ENCODE assay signal across 12 cellular contexts in the genomic region with DNA sequence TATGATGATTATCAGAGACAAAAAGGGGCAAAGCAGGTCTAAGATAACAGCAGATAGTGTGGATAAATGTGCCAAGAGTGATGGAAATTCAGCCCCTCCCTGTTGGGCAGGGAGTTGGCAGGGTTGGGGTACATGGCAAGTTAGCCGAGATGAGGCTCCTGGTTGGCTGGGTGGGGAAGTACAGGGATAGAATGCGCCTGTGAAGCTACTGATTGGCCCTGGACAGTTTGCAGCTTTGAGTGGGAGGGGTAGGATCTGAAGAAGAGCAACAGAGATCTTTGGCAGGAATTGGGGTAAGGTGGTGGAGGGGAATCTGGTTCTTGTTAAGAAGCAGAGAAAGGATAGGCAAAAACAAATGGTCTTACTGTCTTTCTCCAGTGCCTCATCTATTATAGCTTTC.
DNase-seq lines count a peak whose midpoint lies in the region; ATAC-seq, FAIRE-seq and TF ChIP-seq lines count a peak whose summit lies in the region.
"Had no signal": no experiment of that assay in that cellular context is flagged by ENCODE, and none has a peak within 500 bp of the region (broad histone marks: within the 10 kb centered on the region; RNA-seq: fewer than 3 reads in every experiment).

No MANE protein-coding gene starts in this region.

- H3K9ac ChIP-seq in kidney (ENCODE audit: low read length in 2 of 2) = no peak overlapping the region
- no peak overlapping the region for H3K9ac ChIP-seq in subcutaneous abdominal adipose tissue (ENCODE audit: low read length in 5 of 5)

- CTCF ChIA-PET in HEK293 (lab: Yijun Ruan, JAX) = interaction anchor here (0.7 kb wide), 1 partner anchor 14 kb away, joined by 3 read pairs; no protein-coding TSS in a partner anchor

- no peaks in the 10 kb centered on the region for H3K9me3 Mint-ChIP-seq in activated T-helper 17 cell treated with anti-CD3 and anti-CD28 coated beads, Interleukin-2, amount 50 U/mL, for 72 hours

- H3K27ac Mint-ChIP-seq in activated T-helper 17 cell treated with anti-CD3 and anti-CD28 coated beads, Interleukin-2, amount 50 U/mL, for 72 hours = no peak overlapping the region

- H3K4me3 ChIP-seq in HEK293 (ENCODE audit: low read depth, low read length) = no peak overlapping the region
- no peak overlapping the region for H3K4me3 ChIP-seq in brain microvascular endothelial cell (ENCODE audit: low read depth, low read length)
- H3K4me3 ChIP-seq in kidney (ENCODE audit: low read length in 2 of 2) = no peak overlapping the region
- H3K4me3 ChIP-seq in subcutaneous abdominal adipose tissue (ENCODE audit: low read depth in 1 of 5, low read length in 5 of 5) = peak overlapping the region in 1 of 5 donors; percentile 14

- H3K36me3 ChIP-seq in HEK293 (ENCODE audit: control insufficient read depth in 2 of 2, insufficient read depth in 1 of 2, low read length in 2 of 2) (no peaks in the 10 kb centered on the region), brain microvascular endothelial cell (replicated peaks) (no peaks in the 10 kb centered on the region), kidney (ENCODE audit: control insufficient read depth in 1 of 2, insufficient read depth in 2 of 2, low read length in 2 of 2) (no peaks in the 10 kb centered on the region), subcutaneous abdominal adipose tissue (ENCODE audit: control insufficient read depth in 5 of 5, insufficient read depth in 5 of 5, low read length in 5 of 5) (no peaks in the 10 kb centered on the region)

- peaks cover 24% of the 10 kb centered on the region for H3K27me3 Mint-ChIP-seq in activated T-helper 17 cell treated with anti-CD3 and anti-CD28 coated beads, Interleukin-2, amount 50 U/mL, for 72 hours

- intact Hi-C loops in kidney (cut with DNase I) = no loop called here

- POLR2A ChIA-PET in HEK293 (lab: Yijun Ruan, JAX) = interaction anchor here (0.7 kb wide), 1 partner anchor 698 kb away, joined by 4 read pairs; the partner anchor contains the start of gene ALDH5A1

- H3K27ac ChIP-seq in HEK293 (ENCODE audit: extremely low read depth, low read depth, low read length) (no peak overlapping the region), brain microvascular endothelial cell (peak overlapping the region; percentile 94), kidney (ENCODE audit: low read depth in 2 of 2, low read length in 2 of 2) (peak overlapping the region; percentile 71 to 78), subcutaneous abdominal adipose tissue (ENCODE audit: low read depth, low read length) (peak overlapping the region; percentile 72)

- H3K36me3 Mint-ChIP-seq in activated T-helper 17 cell treated with anti-CD3 and anti-CD28 coated beads, Interleukin-2, amount 50 U/mL, for 72 hours (ENCODE audit: low read depth) = no peaks in the 10 kb centered on the region

- FAIRE-seq in kidney (lab: Jason Lieb, UNC) = no peak

- in situ Hi-C loops in brain microvascular endothelial cell (cut with HindIII; ENCODE audit: low pct_ligation_motif_present, low sequenced_read_pairs) = no loop called here

- H3K4me1 Mint-ChIP-seq in activated T-helper 17 cell treated with anti-CD3 and anti-CD28 coated beads, Interleukin-2, amount 50 U/mL, for 72 hours = no peaks in the 10 kb centered on the region

- H3K27me3 ChIP-seq in brain microvascular endothelial cell (replicated peaks) = no peaks in the 10 kb centered on the region
- H3K27me3 ChIP-seq in subcutaneous abdominal adipose tissue (ENCODE audit: control insufficient read depth in 5 of 5, insufficient read depth in 4 of 5, low read length in 5 of 5) = no peaks in the 10 kb centered on the region

- H3K4me1 ChIP-seq in HEK293 (ENCODE audit: control insufficient read depth, insufficient read depth, low read length) = peaks cover 25% of the 10 kb centered on the region
- H3K4me1 ChIP-seq in kidney (ENCODE audit: control insufficient read depth in 1 of 2, insufficient read depth in 1 of 2, low read depth in 1 of 2, low read length in 2 of 2) = peaks cover 11% of the 10 kb centered on the region in 2 donors
- H3K4me1 ChIP-seq in subcutaneous abdominal adipose tissue (ENCODE audit: control insufficient read depth in 5 of 5, insufficient read depth in 5 of 5, low read length in 5 of 5) = peaks cover 3 to 14% (median 10%) of the 10 kb centered on the region in 5 donors

- TF ChIP-seq CTCF in HEK293 (tag by site-specific recombination; IDR thresholded peaks at IDR 0.05) = no peak
- TF ChIP-seq CTCF in brain microvascular endothelial cell (IDR thresholded peaks at IDR 0.05; ENCODE audit: low read depth, low read length, missing control alignments) = no peak
- TF ChIP-seq CTCF in kidney (IDR thresholded peaks at IDR 0.05; ENCODE audit: borderline replicate concordance, extremely low read depth, insufficient read depth) = no peak

- H3K9me3 ChIP-seq in HEK293 (ENCODE audit: control insufficient read depth, insufficient read depth, low read depth, low read length) = no peaks in the 10 kb centered on the region
- no peaks in the 10 kb centered on the region for H3K9me3 ChIP-seq in kidney (ENCODE audit: control insufficient read depth in 1 of 2, low read length in 2 of 2)
- no peaks in the 10 kb centered on the region for H3K9me3 ChIP-seq in subcutaneous abdominal adipose tissue (ENCODE audit: control insufficient read depth in 5 of 5, low read length in 5 of 5)

- DNase-seq in brain microvascular endothelial cell = no peak
- no peak for DNase-seq in kidney
- DNase-seq in NCI-H1436 treated with DMSO at 0.1 percent for 48 hours (lab: John Stamatoyannopoulos, UW) = no peak
- DNase-seq in NK-92 treated with Interleukin-12 subunit alpha and Interleukin-12 subunit beta, amount 100 ng/mL, for 24 hours (lab: John Stamatoyannopoulos, UW) = no peak
- DNase-seq: Calu3; effector CD8-positive, alpha-beta T cell; NCI-H2081 had no signal

- no peak for ATAC-seq in activated T-helper 17 cell treated with anti-CD3 and anti-CD28 coated beads, Interleukin-2, amount 50 U/mL, for 72 hours (replicated peaks)
- ATAC-seq in HG03039 (IDR thresholded peaks at IDR 0.05; ENCODE audit: unreplicated experiment) = no peak
- ATAC-seq: Panc1 had no signal

- no peak overlapping the region for H3K4me3 Mint-ChIP-seq in activated T-helper 17 cell treated with anti-CD3 and anti-CD28 coated beads, Interleukin-2, amount 50 U/mL, for 72 hours

TF ChIP-seq in HEK293, 187 proteins besides CTCF, POLR2A, EP300 and RAD21:
- TF ChIP-seq ZBTB17 (tag by site-specific recombination; IDR thresholded peaks at IDR 0.05) (no peak), ZNF610 (tag by site-specific recombination; IDR thresholded peaks at IDR 0.05; ENCODE audit: borderline replicate concordance) (no peak), SP2 (tag by site-specific recombination; IDR thresholded peaks at IDR 0.05) (0 out of 2 replicates have a peak, but pooled peaks have one; percentile 6), ZNF555 (tag by site-specific recombination; conservative IDR thresholded peaks at IDR 0.05) (no peak), ZNF747 (tag by site-specific recombination; IDR thresholded peaks at IDR 0.05) (no peak)
- TF ChIP-seq, protein P1, sequence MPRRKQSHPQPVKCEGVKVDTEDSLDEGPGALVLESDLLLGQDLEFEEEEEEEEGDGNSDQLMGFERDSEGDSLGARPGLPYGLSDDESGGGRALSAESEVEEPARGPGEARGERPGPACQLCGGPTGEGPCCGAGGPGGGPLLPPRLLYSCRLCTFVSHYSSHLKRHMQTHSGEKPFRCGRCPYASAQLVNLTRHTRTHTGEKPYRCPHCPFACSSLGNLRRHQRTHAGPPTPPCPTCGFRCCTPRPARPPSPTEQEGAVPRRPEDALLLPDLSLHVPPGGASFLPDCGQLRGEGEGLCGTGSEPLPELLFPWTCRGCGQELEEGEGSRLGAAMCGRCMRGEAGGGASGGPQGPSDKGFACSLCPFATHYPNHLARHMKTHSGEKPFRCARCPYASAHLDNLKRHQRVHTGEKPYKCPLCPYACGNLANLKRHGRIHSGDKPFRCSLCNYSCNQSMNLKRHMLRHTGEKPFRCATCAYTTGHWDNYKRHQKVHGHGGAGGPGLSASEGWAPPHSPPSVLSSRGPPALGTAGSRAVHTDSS (tag by site-specific recombination; IDR thresholded peaks at IDR 0.05) = no peak
